15 cellular contexts compared by ENCODE assay signal in the genomic region with DNA sequence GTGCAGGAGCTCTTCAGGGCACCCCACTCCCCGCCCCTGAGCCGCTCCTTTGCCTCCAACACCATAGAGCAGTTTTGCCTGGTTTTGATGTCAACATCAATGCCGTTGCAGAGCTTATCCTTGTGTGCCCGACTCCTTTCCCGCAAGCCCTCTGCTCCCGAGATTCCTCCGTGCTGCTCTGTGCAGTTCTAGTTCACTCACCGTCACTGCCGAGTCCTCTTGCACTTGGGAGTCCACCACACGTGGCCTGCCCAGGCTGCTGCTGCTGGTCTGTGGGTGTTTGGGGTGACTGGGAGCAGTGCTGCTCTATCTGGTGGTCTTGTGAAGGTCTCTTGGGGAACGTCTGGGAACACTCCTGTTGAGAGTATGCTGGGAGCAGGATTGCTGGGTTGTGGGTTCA.
DNase-seq lines count a peak whose midpoint lies in the region; ATAC-seq and TF ChIP-seq lines count a peak whose summit lies in the region.
"Had no signal": no experiment of that assay in that cellular context is flagged by ENCODE, and none has a peak within 500 bp of the region (broad histone marks: within the 10 kb centered on the region; RNA-seq: fewer than 3 reads in every experiment).

No MANE protein-coding gene starts in this region.

- H3K9me1 ChIP-seq in IMR-90 (ENCODE audit: insufficient read depth, low read length): peaks cover 18% of the 10 kb centered on the region

- H2BK5ac ChIP-seq in IMR-90 (ENCODE audit: low read depth, low read length, poor library complexity, severe bottlenecking): no peak overlapping the region

- no peaks in the 10 kb centered on the region for H3K9me3 ChIP-seq in IMR-90 (ENCODE audit: control insufficient read depth, insufficient read depth, low read length)
- no peaks in the 10 kb centered on the region for H3K9me3 ChIP-seq in spleen
- H3K9me3 ChIP-seq: A549; BLaER1 treated with 17β-estradiol and CSF1 and Interleukin-3, amounts not matched to agents 10 nM and 100 nM; Caco-2 had no signal

- 94% methylated on average over 6 of the region's 11 CpGs; no CpG with 5 or more reads in 1 of the 2 experiments for WGBS in IMR-90 (ENCODE audit: extremely low coverage in 2 of 2, insufficient read length in 1 of 2), 2 experiments
- 87 to 94% (median 90%) methylated on average over 11 of the region's 11 CpGs for WGBS in spleen, 5 donors

- H2AK5ac ChIP-seq in IMR-90 (ENCODE audit: low read depth, low read length): peak overlapping the region; percentile 48; the same call in 1 of the 2 replicates

- H3K23ac ChIP-seq in IMR-90 (ENCODE audit: low read depth, low read length): no peak overlapping the region

- H3K4me2 ChIP-seq in IMR-90 (ENCODE audit: low read depth, low read length): no peak overlapping the region
- H3K4me2 ChIP-seq: A549 had no signal

- no peak overlapping the region; the same call in 2 of the 3 replicates for H2BK15ac ChIP-seq in IMR-90 (ENCODE audit: low read depth, low read length)

- DNase-seq in IMR-90: no peak
- peak; percentile 55 for DNase-seq in spleen
- DNase-seq in dedifferentiated amniotic fluid mesenchymal stem cell (ENCODE audit: extremely low spot score): no peak
- no peak for DNase-seq in retina
- no peak for DNase-seq in NCI-H1092 treated with DMSO at 0.1 percent for 48 hours (lab: John Stamatoyannopoulos, UW)
- DNase-seq: AML-193; Caco-2; Calu3; CD4-positive, alpha-beta T cell; CD8-positive, alpha-beta T cell; DMS79 treated with DMSO at 0.1 percent for 48 hours; GF-D8 had no signal

- H3K18ac ChIP-seq in IMR-90 (ENCODE audit: low read depth, low read length): no peak overlapping the region

- H3K14ac ChIP-seq in IMR-90 (replicated peaks; ENCODE audit: low read depth, low read length): 0 out of 2 replicates have a peak overlapping the region, but pooled peaks have one; percentile 9

- TF ChIP-seq POLR2A in IMR-90 (IDR thresholded peaks at IDR 0.05; ENCODE audit: low read depth, low read length) (no peak), spleen (IDR thresholded peaks at IDR 0.05) (no peak)

- no peak overlapping the region for H3K4me3 ChIP-seq in IMR-90 (ENCODE audit: insufficient read depth, low read depth, low read length)
- no peak overlapping the region for H3K4me3 ChIP-seq in spleen
- H3K4me3 ChIP-seq: A549; BLaER1 treated with 17β-estradiol and CSF1 and Interleukin-3, amounts not matched to agents 10 nM and 100 nM had no signal

- no peak overlapping the region for H4K5ac ChIP-seq in IMR-90 (ENCODE audit: low read depth, low read length)

- H2BK20ac ChIP-seq in IMR-90 (ENCODE audit: low read depth, low read length): peak overlapping the region; percentile 33; the same call in 1 of the 2 replicates

- in situ Hi-C loops in IMR-90 (cut with MboI; ENCODE audit: low sequenced_read_pairs): no loop called here

- TF ChIP-seq CTCF in IMR-90 (conservative IDR thresholded peaks at IDR 0.05; ENCODE audit: low read depth, low read length): no peak
- no peak for TF ChIP-seq CTCF in spleen (IDR thresholded peaks at IDR 0.05 in 8 of 11, conservative IDR thresholded peaks at IDR 0.05 in 3 of 11)

- H3K27me3 ChIP-seq in IMR-90 (ENCODE audit: control insufficient read depth, insufficient read depth, low read length): no peaks in the 10 kb centered on the region
- peaks cover 0 to 31% (median 0%) of the 10 kb centered on the region in 7 donors for H3K27me3 ChIP-seq in spleen (replicated peaks in 1 of 7)

- 0 out of 2 replicates have a peak overlapping the region, but pooled peaks have one; percentile 4 for H4K91ac ChIP-seq in IMR-90 (ENCODE audit: insufficient read depth, low read depth, low read length)

- no peak overlapping the region for H2AFZ ChIP-seq in IMR-90 (replicated peaks; ENCODE audit: low read length, poor library complexity)

- H3K56ac ChIP-seq in IMR-90 (ENCODE audit: extremely low read depth, insufficient read depth, low read length): no peak overlapping the region

- TF ChIP-seq RAD21 in IMR-90 (IDR thresholded peaks at IDR 0.05; ENCODE audit: low read length): no peak

- POLR2A ChIA-PET in IMR-90 (lab: Charles Lee; ENCODE audit: unreplicated experiment): no interaction called here

- H3K27ac ChIP-seq in IMR-90 (ENCODE audit: insufficient read depth, low read length) (no peak overlapping the region), spleen (no peak overlapping the region)
- H3K27ac ChIP-seq: A549; BLaER1 treated with 17β-estradiol and CSF1 and Interleukin-3, amounts not matched to agents 10 nM and 100 nM; C4-2B had no signal

- CTCF ChIA-PET in IMR-90 (lab: Yijun Ruan, JAX): no interaction called here

- H3K9ac ChIP-seq in IMR-90 (ENCODE audit: low read depth, low read length): no peak overlapping the region
- H3K9ac ChIP-seq: BLaER1 treated with 17β-estradiol and CSF1 and Interleukin-3, amounts not matched to agents 10 nM and 100 nM had no signal

- dilution Hi-C loops in IMR-90 (cut with HindIII; ENCODE audit: low sequenced_read_pairs, unreplicated experiment): no loop called here

- H3K4me1 ChIP-seq in IMR-90 (ENCODE audit: control insufficient read depth, insufficient read depth, low read length) (peaks cover 3% of the 10 kb centered on the region; the same call in 1 of the 2 replicates), spleen (no peaks in the 10 kb centered on the region)
- H3K4me1 ChIP-seq: A549, Caco-2 had no signal

- H3K79me1 ChIP-seq in IMR-90 (ENCODE audit: low read depth in 1 of 2, low read length in 2 of 2): peaks cover 0 to 56% of the 10 kb centered on the region in 2 experiments; a peak in 2 of 4 replicates

- no peak overlapping the region for H2AK9ac ChIP-seq in IMR-90 (replicated peaks; ENCODE audit: low read depth, low read length, poor library complexity)

- intact Hi-C loops in IMR-90 (cut with micrococcal nuclease) (no loop called here), spleen (cut with DNase I; ENCODE audit: low total_unique reads) (no loop called here)

- H3K36me3 ChIP-seq in IMR-90 (ENCODE audit: control insufficient read depth, insufficient read depth, low read length): no peaks in the 10 kb centered on the region
- no peaks in the 10 kb centered on the region for H3K36me3 ChIP-seq in spleen
- H3K36me3 ChIP-seq: BLaER1 treated with 17β-estradiol and CSF1 and Interleukin-3, amounts not matched to agents 10 nM and 100 nM had no signal

- no peaks in the 10 kb centered on the region for H4K20me1 ChIP-seq in IMR-90 (ENCODE audit: insufficient read depth, low read length)
- H4K20me1 ChIP-seq: BLaER1 treated with 17β-estradiol and CSF1 and Interleukin-3, amounts not matched to agents 10 nM and 100 nM had no signal

- no peak for ATAC-seq in IMR-90 (ENCODE audit: low read depth)
- ATAC-seq: A549; CD8-positive, alpha-beta T cell had no signal

- no peak overlapping the region for H4K8ac ChIP-seq in IMR-90 (ENCODE audit: low read depth in 2 of 2, low read length in 2 of 2)

- peak overlapping the region; percentile 32; the same call in 1 of the 2 replicates for H2BK120ac ChIP-seq in IMR-90 (ENCODE audit: low read depth, low read length)

- BruUV-seq in IMR-90 (replicated peaks; lab: Mats Ljungman, UMichigan): no TSS peak

- peak overlapping the region; percentile 58; the same call in 1 of the 2 replicates for H3K4ac ChIP-seq in IMR-90 (ENCODE audit: low read depth, low read length)

TF ChIP-seq in IMR-90, 13 proteins besides CTCF, POLR2A, EP300 and RAD21:
- TF ChIP-seq MAFK (IDR thresholded peaks at IDR 0.05; ENCODE audit: low read depth, low read length) (no peak), CHD1 (IDR thresholded peaks at IDR 0.05; ENCODE audit: low read depth, low read length) (no peak), CEBPB (IDR thresholded peaks at IDR 0.05; ENCODE audit: low read depth, low read length) (no peak), NFE2L2 (IDR thresholded peaks at IDR 0.05; ENCODE audit: low read depth, low read length) (no peak), RFX5 (IDR thresholded peaks at IDR 0.05; ENCODE audit: low read depth, low read length) (no peak), RCOR1 (IDR thresholded peaks at IDR 0.05; ENCODE audit: insufficient replicate concordance, low read length) (no peak), MAZ (IDR thresholded peaks at IDR 0.05; ENCODE audit: borderline replicate concordance, low read depth, low read length) (no peak), BHLHE40 (IDR thresholded peaks at IDR 0.05; ENCODE audit: low read depth, low read length) (no peak), MXI1 (IDR thresholded peaks at IDR 0.05; ENCODE audit: borderline replicate concordance, low read depth, low read length) (no peak), FOS (IDR thresholded peaks at IDR 0.05; ENCODE audit: low read depth, low read length) (no peak), SMC3 (IDR thresholded peaks at IDR 0.05; ENCODE audit: low read depth, low read length) (no peak)
- TF ChIP-seq, protein P1, sequence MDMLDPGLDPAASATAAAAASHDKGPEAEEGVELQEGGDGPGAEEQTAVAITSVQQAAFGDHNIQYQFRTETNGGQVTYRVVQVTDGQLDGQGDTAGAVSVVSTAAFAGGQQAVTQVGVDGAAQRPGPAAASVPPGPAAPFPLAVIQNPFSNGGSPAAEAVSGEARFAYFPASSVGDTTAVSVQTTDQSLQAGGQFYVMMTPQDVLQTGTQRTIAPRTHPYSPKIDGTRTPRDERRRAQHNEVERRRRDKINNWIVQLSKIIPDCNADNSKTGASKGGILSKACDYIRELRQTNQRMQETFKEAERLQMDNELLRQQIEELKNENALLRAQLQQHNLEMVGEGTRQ (IDR thresholded peaks at IDR 0.05; ENCODE audit: low read depth, low read length): no peak
- TF ChIP-seq, protein P2, sequence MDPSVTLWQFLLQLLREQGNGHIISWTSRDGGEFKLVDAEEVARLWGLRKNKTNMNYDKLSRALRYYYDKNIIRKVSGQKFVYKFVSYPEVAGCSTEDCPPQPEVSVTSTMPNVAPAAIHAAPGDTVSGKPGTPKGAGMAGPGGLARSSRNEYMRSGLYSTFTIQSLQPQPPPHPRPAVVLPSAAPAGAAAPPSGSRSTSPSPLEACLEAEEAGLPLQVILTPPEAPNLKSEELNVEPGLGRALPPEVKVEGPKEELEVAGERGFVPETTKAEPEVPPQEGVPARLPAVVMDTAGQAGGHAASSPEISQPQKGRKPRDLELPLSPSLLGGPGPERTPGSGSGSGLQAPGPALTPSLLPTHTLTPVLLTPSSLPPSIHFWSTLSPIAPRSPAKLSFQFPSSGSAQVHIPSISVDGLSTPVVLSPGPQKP (IDR thresholded peaks at IDR 0.05; ENCODE audit: borderline replicate concordance, low read depth, low read length): no peak
